In genomic region chr17:1904273-1905052, GRCh38 we compare ENCODE assay signal across 16 cellular contexts.
DNase-seq lines count a peak whose midpoint lies in the region; ATAC-seq and TF ChIP-seq lines count a peak whose summit lies in the region.
"Had no signal": no experiment of that assay in that cellular context is flagged by ENCODE, and none has a peak within 500 bp of the region (broad histone marks: within the 10 kb centered on the region; RNA-seq: fewer than 3 reads in every experiment).

No MANE protein-coding gene starts in this region.

- H3K27ac ChIP-seq in coronary artery = no peak overlapping the region
- H3K27ac ChIP-seq: esophagus muscularis mucosa, heart right ventricle, suprapubic skin had no signal

- ATAC-seq in activated B cell treated with CpG ODN at 0.5 μM for 24 hours (ENCODE audit: low read depth) (no peak), HG02973 (IDR thresholded peaks at IDR 0.05; ENCODE audit: unreplicated experiment) (no peak)

- H3K9me3 Mint-ChIP-seq in activated B cell treated with CpG ODN at 0.5 μM for 24 hours = no peaks in the 10 kb centered on the region

- peak overlapping the region; percentile 39 for H2AFZ ChIP-seq in neuron (ENCODE audit: low read depth, low read length)

- H3K4me3 Mint-ChIP-seq in activated B cell treated with CpG ODN at 0.5 μM for 24 hours = peak overlapping the region; percentile 39

- peaks cover 43% of the 10 kb centered on the region for H3K4me1 ChIP-seq in neuron (ENCODE audit: insufficient read depth, low read length)

- peaks cover 32% of the 10 kb centered on the region for H3K4me1 Mint-ChIP-seq in activated B cell treated with CpG ODN at 0.5 μM for 24 hours

- H3K27me3 ChIP-seq in neuron (ENCODE audit: insufficient read depth, low read length) = no peaks in the 10 kb centered on the region

- DNase-seq in NCI-H1092 treated with DMSO at 0.1 percent for 48 hours (lab: John Stamatoyannopoulos, UW) (peak; percentile 54), NCI-H1092 (lab: John Stamatoyannopoulos, UW) (no peak), NAMALWA (ENCODE audit: low spot score) (peak; percentile 26), activated B cell treated with CpG ODN at 0.5 μM for 24 hours (no peak), NCI-H2196 (lab: John Stamatoyannopoulos, UW; ENCODE audit: unreplicated experiment) (no peak), coronary artery (ENCODE audit: low spot score) (no peak)
- DNase-seq: 8988T; activated CD4-positive, CD25-positive, alpha-beta regulatory T cell; activated naive CD4-positive, alpha-beta T cell; heart right ventricle; kidney glomerular epithelial cell; NCI-H226 had no signal

- POLR2A ChIA-PET in activated B cell treated with CpG ODN at 0.5 μM for 24 hours (lab: Charles Lee) = no interaction called here

- peaks cover 3% of the 10 kb centered on the region for H3K36me3 Mint-ChIP-seq in activated B cell treated with CpG ODN at 0.5 μM for 24 hours (ENCODE audit: low read depth)

- intact Hi-C loops in activated B cell treated with CpG ODN at 0.5 μM for 24 hours (cut with micrococcal nuclease) = loop anchor here (5.0 kb wide), 2 partner anchors 123 to 138 kb away; partner anchors contain the start of genes OVCA2 and RTN4RL1

- peaks cover 29% of the 10 kb centered on the region for H3K27me3 Mint-ChIP-seq in activated B cell treated with CpG ODN at 0.5 μM for 24 hours

- H3K9me3 ChIP-seq in neuron (ENCODE audit: low read length) = no peaks in the 10 kb centered on the region
- H3K9me3 ChIP-seq: esophagus muscularis mucosa, heart right ventricle, suprapubic skin had no signal

- H3K27ac Mint-ChIP-seq in activated B cell treated with CpG ODN at 0.5 μM for 24 hours = no peak overlapping the region

- H3K4me3 ChIP-seq in neuron (ENCODE audit: low read length) (peak overlapping the region; percentile 17), coronary artery (no peak overlapping the region)
- H3K4me3 ChIP-seq: esophagus muscularis mucosa, heart right ventricle, suprapubic skin had no signal

- CTCF ChIA-PET in activated B cell treated with CpG ODN at 0.5 μM for 24 hours (lab: Charles Lee) = interaction anchor here (1.0 kb wide), 1 partner anchor 23 kb away, joined by 3 read pairs; no protein-coding TSS in a partner anchor

- H3K36me3 ChIP-seq in neuron (ENCODE audit: insufficient read depth, low read length) = no peaks in the 10 kb centered on the region
- H3K36me3 ChIP-seq: esophagus muscularis mucosa, suprapubic skin had no signal

- TF ChIP-seq CTCF in activated B cell treated with CpG ODN at 0.5 μM for 24 hours (IDR thresholded peaks at IDR 0.05) = no peak
- no peak for TF ChIP-seq CTCF in coronary artery (IDR thresholded peaks at IDR 0.05)

Comparison
In these comparisons a context has a peak if more than half of its experiments do, and no peak if none do; other contexts are left out.
1. DNase-seq: peak in NCI-H1092 treated with DMSO at 0.1 percent for 48 hours (single experiment) and NAMALWA (single experiment); none in NCI-H1092 (single experiment), activated B cell treated with CpG ODN at 0.5 μM for 24 hours (single experiment), NCI-H2196 (single experiment) and coronary artery (single experiment).